In genomic region chr5:10839916-10840599, GRCh38 we compare ENCODE assay signal across 22 cellular contexts.
"Had no signal": no experiment of that assay in that cellular context is flagged by ENCODE, and none has a peak within 500 bp of the region (broad histone marks: within the 10 kb centered on the region; RNA-seq: fewer than 3 reads in every experiment).

No MANE protein-coding gene starts in this region.

- H3K9me3 ChIP-seq: SK-N-SH had no signal

- H3K9ac ChIP-seq: SK-N-SH had no signal

- ATAC-seq: Panc1, PC-3 had no signal

- H3K27ac ChIP-seq: HL-60, RWPE1 had no signal

- H3K4me2 ChIP-seq: SK-N-SH had no signal

- DNase-seq: Karpas-422, KG1, MM.1S, NCI-H1048, NCI-H1105, NCI-H1417, NCI-H1436 treated with DMSO at 0.1 percent for 48 hours, NCI-H1694, NCI-H187 treated with DMSO at 0.1 percent for 48 hours, NCI-H2081, NCI-H2107, NCI-H2227 treated with DMSO at 0.1 percent for 48 hours, NCI-H524 treated with DMSO at 0.1 percent for 48 hours, NCI-H69, NCI-H774, PC-3, SHP77, SK-N-SH, T-helper 1 cell had no signal
